ENCODE assay signal across 13 cellular contexts in genomic region chr21:46064870-46065214, GRCh38. TPM values are rescaled to one million over a fixed set of nuclear protein-coding genes. Genes with fewer than 3 reads are reported as not detected.
DNase-seq lines count a peak whose midpoint lies in the region; ATAC-seq and TF ChIP-seq lines count a peak whose summit lies in the region.
"Had no signal": no experiment of that assay in that cellular context is flagged by ENCODE, and none has a peak within 500 bp of the region (broad histone marks: within the 10 kb centered on the region; RNA-seq: fewer than 3 reads in every experiment).

No MANE protein-coding gene starts in this region.

- no peak for TF ChIP-seq POLR2A in suprapubic skin (IDR thresholded peaks at IDR 0.05)

- TF ChIP-seq CTCF in HFFc6 (IDR thresholded peaks at IDR 0.05) (no peak), colonic mucosa (IDR thresholded peaks at IDR 0.05) (no peak), suprapubic skin (IDR thresholded peaks at IDR 0.05) (no peak)

- H3K9ac ChIP-seq in colonic mucosa (ENCODE audit: low read depth in 2 of 2, low read length in 2 of 2) (peak overlapping the region in 1 of 2 donors; percentile 57), mucosa of rectum (ENCODE audit: low read depth in 1 of 2, low read length in 2 of 2) (no peak overlapping the region)

- H3K4me3 ChIP-seq in colonic mucosa (no peak overlapping the region), mucosa of rectum (ENCODE audit: low read length in 2 of 2) (no peak overlapping the region), suprapubic skin (no peak overlapping the region)

- H3K36me3 ChIP-seq in colonic mucosa (no peaks in the 10 kb centered on the region), mucosa of rectum (ENCODE audit: control insufficient read depth in 2 of 2, insufficient read depth in 2 of 2, low read length in 2 of 2) (no peaks in the 10 kb centered on the region), suprapubic skin (no peaks in the 10 kb centered on the region)
- H3K36me3 ChIP-seq: neutrophil had no signal

- WGBS in suprapubic skin: 80% methylated on average over 1 of the region's 13 CpGs

- H3K4me1 ChIP-seq in colonic mucosa (no peaks in the 10 kb centered on the region), mucosa of rectum (ENCODE audit: control insufficient read depth in 2 of 2, insufficient read depth in 2 of 2, low read length in 2 of 2) (peaks cover 7 to 10% of the 10 kb centered on the region in 2 donors), suprapubic skin (peaks cover 48% of the 10 kb centered on the region)

- H3K27me3 ChIP-seq in colonic mucosa: no peaks in the 10 kb centered on the region
- no peaks in the 10 kb centered on the region for H3K27me3 ChIP-seq in mucosa of rectum (ENCODE audit: control insufficient read depth in 2 of 2, insufficient read depth in 2 of 2, low read length in 2 of 2)
- peaks cover 14% of the 10 kb centered on the region for H3K27me3 ChIP-seq in suprapubic skin

- no peak for ATAC-seq in HG02885 (IDR thresholded peaks at IDR 0.05; ENCODE audit: poor library complexity, unreplicated experiment)
- ATAC-seq: stimulated activated effector memory CD8-positive, alpha-beta T cell treated with anti-CD3 and anti-CD28 coated beads, Interleukin-12 subunit alpha, Interleukin-12 subunit beta, amount 100 ng/mL, for 72 hours had no signal

- peaks cover 21% of the 10 kb centered on the region for H3K36me3 Mint-ChIP-seq in HFFc6 (ENCODE audit: low read depth)

- intact Hi-C loops in colonic mucosa (cut with DNase I): no loop called here

- no peaks in the 10 kb centered on the region for H3K27me3 Mint-ChIP-seq in HFFc6 (ENCODE audit: insufficient read depth)

- DNase-seq in HFFc6 (no peak), colonic mucosa (no peak), suprapubic skin (ENCODE audit: low spot score in 2 of 2) (peak in 1 of 2 donors; percentile 67), NCI-H345 (lab: John Stamatoyannopoulos, UW) (no peak), DMS79 treated with DMSO at 0.1 percent for 48 hours (lab: John Stamatoyannopoulos, UW) (no peak)
- DNase-seq: activated naive CD4-positive, alpha-beta T cell; cerebellar nuclear complex; Kasumi-1; NCI-H2081 had no signal

- H3K4me1 Mint-ChIP-seq in HFFc6 (ENCODE audit: low read depth): peaks cover 47% of the 10 kb centered on the region

- H3K27ac ChIP-seq in colonic mucosa (peak overlapping the region; percentile 40), mucosa of rectum (ENCODE audit: low read depth in 2 of 2, low read length in 2 of 2) (peak overlapping the region; percentile 66 to 80), suprapubic skin (peak overlapping the region; percentile 84)
- H3K27ac ChIP-seq: neutrophil had no signal

- H3K4me3 Mint-ChIP-seq in HFFc6: no peak overlapping the region
- H3K4me3 Mint-ChIP-seq: stimulated activated effector memory CD8-positive, alpha-beta T cell treated with anti-CD3 and anti-CD28 coated beads, Interleukin-12 subunit alpha, Interleukin-12 subunit beta, amount 100 ng/mL, for 72 hours had no signal

- H3K9me3 Mint-ChIP-seq in HFFc6: peaks cover 28% of the 10 kb centered on the region
- H3K9me3 Mint-ChIP-seq: stimulated activated effector memory CD8-positive, alpha-beta T cell treated with anti-CD3 and anti-CD28 coated beads, Interleukin-12 subunit alpha, Interleukin-12 subunit beta, amount 100 ng/mL, for 72 hours had no signal

- peak overlapping the region; percentile 97 for H3K27ac Mint-ChIP-seq in HFFc6
- H3K27ac Mint-ChIP-seq: stimulated activated effector memory CD8-positive, alpha-beta T cell treated with anti-CD3 and anti-CD28 coated beads, Interleukin-12 subunit alpha, Interleukin-12 subunit beta, amount 100 ng/mL, for 72 hours had no signal

- H3K9me3 ChIP-seq in colonic mucosa (no peaks in the 10 kb centered on the region), mucosa of rectum (ENCODE audit: control insufficient read depth in 2 of 2, low read length in 2 of 2) (peaks cover 0 to 2% of the 10 kb centered on the region in 2 donors), suprapubic skin (peaks cover 3% of the 10 kb centered on the region)
- H3K9me3 ChIP-seq: neutrophil had no signal

- TF ChIP-seq EP300 in suprapubic skin (IDR thresholded peaks at IDR 0.05): no peak

RNA-seq across cellular contexts. Expression of gene COL6A2, which starts 33.1 kb away (rescaled TPM):
- 100 to 1,000 TPM; 426 to 514 (median 467) TPM for total RNA-seq in HFFc6 (2021; fragmentation: NEBNext Ultra II Directional; extraction: Animal tissue kit (Norgen Biotek cat#: 25700))
- 100 to 1,000 TPM in 1 of 2 donors, 10 to 100 TPM in 1; 55.7 to 190 TPM for total RNA-seq in colonic mucosa
- 100 to 1,000 TPM in 3 of 4 donors, 10 to 100 TPM in 1; 88.9 to 150 (median 126) TPM for total RNA-seq in suprapubic skin
